25 cellular contexts compared by ENCODE assay signal in the genomic region with DNA sequence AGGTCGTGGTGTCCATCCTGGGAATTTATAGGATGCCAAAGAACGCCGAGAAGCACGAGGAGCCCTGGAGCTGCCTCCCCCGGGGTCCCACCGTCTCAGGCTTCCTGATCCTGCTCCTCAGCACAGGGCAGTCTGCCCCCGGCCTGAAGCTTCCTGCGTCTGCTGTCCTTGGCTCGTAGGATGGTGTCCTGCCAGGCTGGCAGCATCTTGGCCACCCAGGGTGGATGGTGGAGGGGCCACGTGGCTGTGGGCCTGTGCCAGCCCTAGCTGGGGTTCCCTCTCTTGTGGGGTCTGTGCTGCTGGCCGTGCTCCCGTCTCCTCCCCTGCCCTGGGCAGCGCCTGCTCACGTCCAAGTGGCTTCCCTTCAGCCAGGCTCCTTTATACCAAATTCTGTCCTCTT. TPM values are rescaled to one million over a fixed set of nuclear protein-coding genes. Genes with fewer than 3 reads are reported as not detected.
DNase-seq lines count a peak whose midpoint lies in the region; ATAC-seq and TF ChIP-seq lines count a peak whose summit lies in the region.
"Had no signal": no experiment of that assay in that cellular context is flagged by ENCODE, and none has a peak within 500 bp of the region (broad histone marks: within the 10 kb centered on the region; RNA-seq: fewer than 3 reads in every experiment).

No MANE protein-coding gene starts in this region.

- no peak overlapping the region for H3K4me3 Mint-ChIP-seq in activated naive CD4-positive, alpha-beta T cell treated with anti-CD3 and anti-CD28 coated beads, Interleukin-2, amount 10 ng/mL, durations not matched to agents 7 days and 5 days
- H3K4me3 Mint-ChIP-seq: activated naive CD8-positive, alpha-beta T cell treated with anti-CD3 and anti-CD28 coated beads, Interleukin-2, amount 10 ng/mL, durations not matched to agents 7 days and 5 days; CD4-positive, CD25-positive, alpha-beta regulatory T cell; naive B cell had no signal

- H3K9me3 Mint-ChIP-seq in activated naive CD4-positive, alpha-beta T cell treated with anti-CD3 and anti-CD28 coated beads, Interleukin-2, amount 10 ng/mL, durations not matched to agents 7 days and 5 days = no peaks in the 10 kb centered on the region
- H3K9me3 Mint-ChIP-seq: activated naive CD8-positive, alpha-beta T cell treated with anti-CD3 and anti-CD28 coated beads, Interleukin-2, amount 10 ng/mL, durations not matched to agents 7 days and 5 days; CD4-positive, CD25-positive, alpha-beta regulatory T cell; naive B cell had no signal

- no peaks in the 10 kb centered on the region for H3K36me3 Mint-ChIP-seq in activated naive CD4-positive, alpha-beta T cell treated with anti-CD3 and anti-CD28 coated beads, Interleukin-2, amount 10 ng/mL, durations not matched to agents 7 days and 5 days
- H3K36me3 Mint-ChIP-seq: activated naive CD8-positive, alpha-beta T cell treated with anti-CD3 and anti-CD28 coated beads, Interleukin-2, amount 10 ng/mL, durations not matched to agents 7 days and 5 days; CD4-positive, CD25-positive, alpha-beta regulatory T cell; naive B cell had no signal

- no peak for DNase-seq in RWPE1 (ENCODE audit: low spot score)
- DNase-seq in medulla oblongata (ENCODE audit: extremely low spot score) = peak; percentile 40
- no peak for DNase-seq in upper lobe of right lung
- DNase-seq in activated naive CD4-positive, alpha-beta T cell treated with anti-CD3 and anti-CD28 coated beads, Interleukin-2, amount 10 ng/mL, durations not matched to agents 7 days and 5 days = no peak
- DNase-seq in NAMALWA (ENCODE audit: low spot score) = no peak
- DNase-seq: activated CD4-positive, alpha-beta T cell treated with anti-CD3 and anti-CD28 coated beads for 4 hours; activated CD8-positive, alpha-beta memory T cell treated with anti-CD3 and anti-CD28 coated beads for 24 hours; activated effector memory CD4-positive, alpha-beta T cell treated with anti-CD3 and anti-CD28 coated beads, Interleukin-2, amount 50 U/mL, for 16 hours; activated naive CD8-positive, alpha-beta T cell treated with anti-CD3 and anti-CD28 coated beads, Interleukin-2, amount 10 ng/mL, durations not matched to agents 7 days and 5 days; activated T-cell treated with anti-CD3 and anti-CD28 coated beads, Interleukin-2, amount 50 U/mL, for 1 hour; CD4-positive, CD25-positive, alpha-beta regulatory T cell; cerebellar nuclear complex; heart left ventricle; Karpas-422; left cardiac atrium; naive B cell; NCI-H146; NCI-H446 treated with DMSO at 0.1 percent for 48 hours; psoas muscle; SK-N-SH; T-helper 17 cell; transverse colon had no signal

- H3K9me3 ChIP-seq in endocrine pancreas (ENCODE audit: control insufficient read depth, low read length) (no peaks in the 10 kb centered on the region), upper lobe of right lung (no peaks in the 10 kb centered on the region)
- H3K9me3 ChIP-seq: HAP-1, heart left ventricle, psoas muscle, SK-N-SH, transverse colon had no signal

- peaks cover 3% of the 10 kb centered on the region for H3K27me3 Mint-ChIP-seq in activated naive CD4-positive, alpha-beta T cell treated with anti-CD3 and anti-CD28 coated beads, Interleukin-2, amount 10 ng/mL, durations not matched to agents 7 days and 5 days
- H3K27me3 Mint-ChIP-seq: activated naive CD8-positive, alpha-beta T cell treated with anti-CD3 and anti-CD28 coated beads, Interleukin-2, amount 10 ng/mL, durations not matched to agents 7 days and 5 days; CD4-positive, CD25-positive, alpha-beta regulatory T cell; T-helper 17 cell had no signal

- intact Hi-C loops in upper lobe of right lung (cut with DNase I) = no loop called here

- H3K9ac ChIP-seq in endocrine pancreas (ENCODE audit: control insufficient read depth, insufficient read depth, low read length) = peak overlapping the region; percentile 22
- H3K9ac ChIP-seq: SK-N-SH had no signal

- ATAC-seq in upper lobe of right lung (no peak), GM18517 (IDR thresholded peaks at IDR 0.05; ENCODE audit: unreplicated experiment) (no peak)
- ATAC-seq: heart left ventricle, psoas muscle, T-helper 17 cell had no signal

- no peak overlapping the region for H3K27ac Mint-ChIP-seq in activated naive CD4-positive, alpha-beta T cell treated with anti-CD3 and anti-CD28 coated beads, Interleukin-2, amount 10 ng/mL, durations not matched to agents 7 days and 5 days
- H3K27ac Mint-ChIP-seq: activated naive CD8-positive, alpha-beta T cell treated with anti-CD3 and anti-CD28 coated beads, Interleukin-2, amount 10 ng/mL, durations not matched to agents 7 days and 5 days; CD4-positive, CD25-positive, alpha-beta regulatory T cell; naive B cell; T-helper 17 cell had no signal

- POLR2A ChIA-PET in RWPE1 (lab: Yijun Ruan, JAX; ENCODE audit: low non-redundant PET) = no interaction called here

- H3K36me3 ChIP-seq in endocrine pancreas (ENCODE audit: control insufficient read depth, insufficient read depth, low read length) (no peaks in the 10 kb centered on the region), upper lobe of right lung (peaks cover 21% of the 10 kb centered on the region)
- H3K36me3 ChIP-seq: HAP-1, transverse colon had no signal

- no peak for TF ChIP-seq CTCF in RWPE1 (conservative IDR thresholded peaks at IDR 0.05; ENCODE audit: low read depth)
- TF ChIP-seq CTCF in upper lobe of right lung (IDR thresholded peaks at IDR 0.05) = no peak

- no peaks in the 10 kb centered on the region for H3K27me3 ChIP-seq in endocrine pancreas (ENCODE audit: control insufficient read depth, insufficient read depth, low read length)
- no peaks in the 10 kb centered on the region for H3K27me3 ChIP-seq in upper lobe of right lung
- H3K27me3 ChIP-seq: heart left ventricle, transverse colon had no signal

- CTCF ChIA-PET in RWPE1 (lab: Yijun Ruan, JAX) = interaction anchor here (0.9 to 1.9 kb wide), 2 partner anchors 14 to 16 kb away, joined by 3 to 5 read pairs; no protein-coding TSS in a partner anchor
- CTCF ChIA-PET in activated naive CD4-positive, alpha-beta T cell treated with anti-CD3 and anti-CD28 coated beads, Interleukin-2, amount 10 ng/mL, durations not matched to agents 7 days and 5 days (lab: Charles Lee) = no interaction called here

- H3K4me3 ChIP-seq in endocrine pancreas (ENCODE audit: control insufficient read depth, insufficient read depth, low read length) (no peak overlapping the region), upper lobe of right lung (no peak overlapping the region)
- H3K4me3 ChIP-seq: HAP-1, heart left ventricle, psoas muscle, transverse colon had no signal

- peak overlapping the region; percentile 99 for H3K27ac ChIP-seq in RWPE1
- H3K27ac ChIP-seq in upper lobe of right lung = peak overlapping the region; percentile 79
- H3K27ac ChIP-seq: psoas muscle had no signal

- H3K4me1 ChIP-seq in endocrine pancreas (ENCODE audit: control insufficient read depth, insufficient read depth, low read length) (no peaks in the 10 kb centered on the region), upper lobe of right lung (peaks cover 40% of the 10 kb centered on the region)
- H3K4me1 ChIP-seq: HAP-1, transverse colon had no signal

- no peaks in the 10 kb centered on the region for H3K4me1 Mint-ChIP-seq in activated naive CD4-positive, alpha-beta T cell treated with anti-CD3 and anti-CD28 coated beads, Interleukin-2, amount 10 ng/mL, durations not matched to agents 7 days and 5 days
- H3K4me1 Mint-ChIP-seq: activated naive CD8-positive, alpha-beta T cell treated with anti-CD3 and anti-CD28 coated beads, Interleukin-2, amount 10 ng/mL, durations not matched to agents 7 days and 5 days; CD4-positive, CD25-positive, alpha-beta regulatory T cell; naive B cell had no signal

RNA-seq across cellular contexts. Expression of gene BAIAP2, which starts 46.3 kb away (rescaled TPM):
- 139 TPM for total RNA-seq in upper lobe of right lung
